In the genomic region with DNA sequence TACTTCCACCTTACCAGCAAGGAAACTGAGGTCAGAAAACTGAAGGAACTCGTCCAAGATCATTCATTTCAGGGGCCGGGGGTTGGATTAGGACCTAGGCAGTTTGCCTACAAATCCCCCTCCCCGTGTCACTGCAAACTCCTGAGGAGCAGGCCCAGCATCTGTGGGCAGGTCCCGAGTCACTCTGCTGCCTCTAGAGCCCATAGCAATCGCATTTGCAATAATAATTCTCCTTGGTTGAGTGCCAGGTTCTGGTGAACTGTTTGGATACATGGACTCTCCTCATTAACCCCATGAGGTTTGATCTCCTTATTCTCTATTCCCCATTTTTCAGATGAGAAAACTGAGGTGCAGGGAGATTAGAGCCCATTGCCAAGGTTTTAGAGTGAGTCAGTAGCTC, we compare ENCODE assay signal across 1 cellular context.
TF ChIP-seq lines count a peak whose summit lies in the region.

No MANE protein-coding gene starts in this region.

TF ChIP-seq in GM12878, 131 proteins besides CTCF, POLR2A, EP300 and RAD21:
- TF ChIP-seq STAT1 (conservative IDR thresholded peaks at IDR 0.05) (no peak), SIX5 (IDR thresholded peaks at IDR 0.05; ENCODE audit: low read depth, low read length, severe bottlenecking) (no peak), BMI1 (IDR thresholded peaks at IDR 0.05; ENCODE audit: borderline replicate concordance) (no peak), PAX8 (IDR thresholded peaks at IDR 0.05) (no peak), PML (IDR thresholded peaks at IDR 0.05; ENCODE audit: low read length) (no peak), CHD4 (IDR thresholded peaks at IDR 0.05) (no peak), NFIC (IDR thresholded peaks at IDR 0.05; ENCODE audit: low read depth, low read length) (no peak), RAD51 (IDR thresholded peaks at IDR 0.05) (no peak), HDAC2 (IDR thresholded peaks at IDR 0.05) (no peak), TARDBP (IDR thresholded peaks at IDR 0.05; ENCODE audit: borderline replicate concordance) (no peak), ATF7 (IDR thresholded peaks at IDR 0.05; ENCODE audit: low read depth) (no peak), IKZF2 (IDR thresholded peaks at IDR 0.05) (no peak), FOS (IDR thresholded peaks at IDR 0.05; ENCODE audit: borderline replicate concordance, extremely low read depth, insufficient read length) (no peak), SREBF1 (IDR thresholded peaks at IDR 0.05; ENCODE audit: low read length) (no peak)
- TF ChIP-seq, protein P1, sequence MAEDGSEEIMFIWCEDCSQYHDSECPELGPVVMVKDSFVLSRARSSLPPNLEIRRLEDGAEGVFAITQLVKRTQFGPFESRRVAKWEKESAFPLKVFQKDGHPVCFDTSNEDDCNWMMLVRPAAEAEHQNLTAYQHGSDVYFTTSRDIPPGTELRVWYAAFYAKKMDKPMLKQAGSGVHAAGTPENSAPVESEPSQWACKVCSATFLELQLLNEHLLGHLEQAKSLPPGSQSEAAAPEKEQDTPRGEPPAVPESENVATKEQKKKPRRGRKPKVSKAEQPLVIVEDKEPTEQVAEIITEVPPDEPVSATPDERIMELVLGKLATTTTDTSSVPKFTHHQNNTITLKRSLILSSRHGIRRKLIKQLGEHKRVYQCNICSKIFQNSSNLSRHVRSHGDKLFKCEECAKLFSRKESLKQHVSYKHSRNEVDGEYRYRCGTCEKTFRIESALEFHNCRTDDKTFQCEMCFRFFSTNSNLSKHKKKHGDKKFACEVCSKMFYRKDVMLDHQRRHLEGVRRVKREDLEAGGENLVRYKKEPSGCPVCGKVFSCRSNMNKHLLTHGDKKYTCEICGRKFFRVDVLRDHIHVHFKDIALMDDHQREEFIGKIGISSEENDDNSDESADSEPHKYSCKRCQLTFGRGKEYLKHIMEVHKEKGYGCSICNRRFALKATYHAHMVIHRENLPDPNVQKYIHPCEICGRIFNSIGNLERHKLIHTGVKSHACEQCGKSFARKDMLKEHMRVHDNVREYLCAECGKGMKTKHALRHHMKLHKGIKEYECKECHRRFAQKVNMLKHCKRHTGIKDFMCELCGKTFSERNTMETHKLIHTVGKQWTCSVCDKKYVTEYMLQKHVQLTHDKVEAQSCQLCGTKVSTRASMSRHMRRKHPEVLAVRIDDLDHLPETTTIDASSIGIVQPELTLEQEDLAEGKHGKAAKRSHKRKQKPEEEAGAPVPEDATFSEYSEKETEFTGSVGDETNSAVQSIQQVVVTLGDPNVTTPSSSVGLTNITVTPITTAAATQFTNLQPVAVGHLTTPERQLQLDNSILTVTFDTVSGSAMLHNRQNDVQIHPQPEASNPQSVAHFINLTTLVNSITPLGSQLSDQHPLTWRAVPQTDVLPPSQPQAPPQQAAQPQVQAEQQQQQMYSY (CRISPR knock-in tag; IDR thresholded peaks at IDR 0.05): no peak
- TF ChIP-seq, protein P2, sequence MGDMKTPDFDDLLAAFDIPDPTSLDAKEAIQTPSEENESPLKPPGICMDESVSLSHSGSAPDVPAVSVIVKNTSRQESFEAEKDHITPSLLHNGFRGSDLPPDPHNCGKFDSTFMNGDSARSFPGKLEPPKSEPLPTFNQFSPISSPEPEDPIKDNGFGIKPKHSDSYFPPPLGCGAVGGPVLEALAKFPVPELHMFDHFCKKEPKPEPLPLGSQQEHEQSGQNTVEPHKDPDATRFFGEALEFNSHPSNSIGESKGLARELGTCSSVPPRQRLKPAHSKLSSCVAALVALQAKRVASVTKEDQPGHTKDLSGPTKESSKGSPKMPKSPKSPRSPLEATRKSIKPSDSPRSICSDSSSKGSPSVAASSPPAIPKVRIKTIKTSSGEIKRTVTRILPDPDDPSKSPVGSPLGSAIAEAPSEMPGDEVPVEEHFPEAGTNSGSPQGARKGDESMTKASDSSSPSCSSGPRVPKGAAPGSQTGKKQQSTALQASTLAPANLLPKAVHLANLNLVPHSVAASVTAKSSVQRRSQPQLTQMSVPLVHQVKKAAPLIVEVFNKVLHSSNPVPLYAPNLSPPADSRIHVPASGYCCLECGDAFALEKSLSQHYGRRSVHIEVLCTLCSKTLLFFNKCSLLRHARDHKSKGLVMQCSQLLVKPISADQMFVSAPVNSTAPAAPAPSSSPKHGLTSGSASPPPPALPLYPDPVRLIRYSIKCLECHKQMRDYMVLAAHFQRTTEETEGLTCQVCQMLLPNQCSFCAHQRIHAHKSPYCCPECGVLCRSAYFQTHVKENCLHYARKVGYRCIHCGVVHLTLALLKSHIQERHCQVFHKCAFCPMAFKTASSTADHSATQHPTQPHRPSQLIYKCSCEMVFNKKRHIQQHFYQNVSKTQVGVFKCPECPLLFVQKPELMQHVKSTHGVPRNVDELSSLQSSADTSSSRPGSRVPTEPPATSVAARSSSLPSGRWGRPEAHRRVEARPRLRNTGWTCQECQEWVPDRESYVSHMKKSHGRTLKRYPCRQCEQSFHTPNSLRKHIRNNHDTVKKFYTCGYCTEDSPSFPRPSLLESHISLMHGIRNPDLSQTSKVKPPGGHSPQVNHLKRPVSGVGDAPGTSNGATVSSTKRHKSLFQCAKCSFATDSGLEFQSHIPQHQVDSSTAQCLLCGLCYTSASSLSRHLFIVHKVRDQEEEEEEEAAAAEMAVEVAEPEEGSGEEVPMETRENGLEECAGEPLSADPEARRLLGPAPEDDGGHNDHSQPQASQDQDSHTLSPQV (IDR thresholded peaks at IDR 0.05): no peak
- TF ChIP-seq, protein P3, sequence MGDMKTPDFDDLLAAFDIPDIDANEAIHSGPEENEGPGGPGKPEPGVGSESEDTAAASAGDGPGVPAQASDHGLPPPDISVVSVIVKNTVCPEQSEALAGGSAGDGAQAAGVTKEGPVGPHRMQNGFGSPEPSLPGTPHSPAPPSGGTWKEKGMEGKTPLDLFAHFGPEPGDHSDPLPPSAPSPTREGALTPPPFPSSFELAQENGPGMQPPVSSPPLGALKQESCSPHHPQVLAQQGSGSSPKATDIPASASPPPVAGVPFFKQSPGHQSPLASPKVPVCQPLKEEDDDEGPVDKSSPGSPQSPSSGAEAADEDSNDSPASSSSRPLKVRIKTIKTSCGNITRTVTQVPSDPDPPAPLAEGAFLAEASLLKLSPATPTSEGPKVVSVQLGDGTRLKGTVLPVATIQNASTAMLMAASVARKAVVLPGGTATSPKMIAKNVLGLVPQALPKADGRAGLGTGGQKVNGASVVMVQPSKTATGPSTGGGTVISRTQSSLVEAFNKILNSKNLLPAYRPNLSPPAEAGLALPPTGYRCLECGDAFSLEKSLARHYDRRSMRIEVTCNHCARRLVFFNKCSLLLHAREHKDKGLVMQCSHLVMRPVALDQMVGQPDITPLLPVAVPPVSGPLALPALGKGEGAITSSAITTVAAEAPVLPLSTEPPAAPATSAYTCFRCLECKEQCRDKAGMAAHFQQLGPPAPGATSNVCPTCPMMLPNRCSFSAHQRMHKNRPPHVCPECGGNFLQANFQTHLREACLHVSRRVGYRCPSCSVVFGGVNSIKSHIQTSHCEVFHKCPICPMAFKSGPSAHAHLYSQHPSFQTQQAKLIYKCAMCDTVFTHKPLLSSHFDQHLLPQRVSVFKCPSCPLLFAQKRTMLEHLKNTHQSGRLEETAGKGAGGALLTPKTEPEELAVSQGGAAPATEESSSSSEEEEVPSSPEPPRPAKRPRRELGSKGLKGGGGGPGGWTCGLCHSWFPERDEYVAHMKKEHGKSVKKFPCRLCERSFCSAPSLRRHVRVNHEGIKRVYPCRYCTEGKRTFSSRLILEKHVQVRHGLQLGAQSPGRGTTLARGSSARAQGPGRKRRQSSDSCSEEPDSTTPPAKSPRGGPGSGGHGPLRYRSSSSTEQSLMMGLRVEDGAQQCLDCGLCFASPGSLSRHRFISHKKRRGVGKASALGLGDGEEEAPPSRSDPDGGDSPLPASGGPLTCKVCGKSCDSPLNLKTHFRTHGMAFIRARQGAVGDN (IDR thresholded peaks at IDR 0.05): no peak
